Comparison of ENCODE assay signal across 29 cellular contexts in the genomic region with DNA sequence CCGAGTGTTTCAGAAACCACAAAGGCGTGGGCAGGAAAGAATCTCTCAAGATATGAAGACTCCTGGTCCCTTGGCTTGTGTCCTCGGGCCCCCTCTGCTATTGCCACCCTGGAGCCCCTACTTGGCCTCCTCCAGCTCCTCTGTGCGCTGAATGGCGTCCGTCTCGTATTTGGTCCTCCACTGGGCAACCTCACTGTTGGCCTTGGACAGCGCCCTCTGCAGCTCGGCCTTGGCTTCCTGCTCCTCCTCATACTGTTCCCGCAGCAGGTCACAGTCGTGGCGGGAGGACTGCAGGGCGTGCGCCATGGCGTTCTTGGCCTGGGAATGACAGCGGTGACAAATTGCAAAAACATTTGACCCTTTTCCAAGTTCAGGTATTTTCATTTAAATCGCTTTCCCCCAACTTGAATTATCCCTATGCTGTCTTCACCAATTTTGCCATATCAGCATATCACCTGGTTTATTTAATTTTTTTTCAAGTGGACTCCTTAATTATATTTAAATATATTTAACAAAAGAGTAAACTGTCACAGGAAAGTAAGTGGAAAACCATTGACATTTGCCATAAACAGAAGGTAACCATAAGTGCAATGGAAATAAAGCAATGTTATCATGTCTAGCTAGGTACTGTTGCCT. TPM values are rescaled to one million over a fixed set of nuclear protein-coding genes. Genes with fewer than 3 reads are reported as not detected.
"Had no signal": no experiment of that assay in that cellular context is flagged by ENCODE, and none has a peak within 500 bp of the region (broad histone marks: within the 10 kb centered on the region; RNA-seq: fewer than 3 reads in every experiment).

No MANE protein-coding gene starts in this region.

- H3K36me3 ChIP-seq: esophagus muscularis mucosa, gastrocnemius medialis, heart right ventricle, neutrophil, spleen, stomach, thoracic aorta, transverse colon had no signal

- H3K4me3 Mint-ChIP-seq: naive thymus-derived CD8-positive, alpha-beta T cell had no signal

- H3K27me3 ChIP-seq: gastrocnemius medialis, transverse colon had no signal

- DNase-seq: effector CD8-positive, alpha-beta T cell; gastrocnemius medialis; heart right ventricle; hypothalamus; mammary epithelial cell; mucosa of descending colon; naive thymus-derived CD8-positive, alpha-beta T cell; psoas muscle; retina; spleen; stimulated activated CD4-positive, alpha-beta T cell treated with anti-CD3 and anti-CD28 coated beads, Interleukin-15, amount 100 ng/mL, for 24 hours; stimulated activated CD4-positive, alpha-beta T cell treated with anti-CD3 and anti-CD28 coated beads, Interleukin-1b, Interleukin-23, amount 100 ng/mL, for 48 hours; stimulated activated CD4-positive, alpha-beta T cell treated with anti-CD3 and anti-CD28 coated beads, Interleukin-4, amount 100 ng/mL, for 4 hours; stimulated activated naive CD4-positive, alpha-beta T cell; stomach; substantia nigra; transverse colon had no signal

- FAIRE-seq: endometrium had no signal

- H3K9me3 ChIP-seq: esophagus muscularis mucosa, gastrocnemius medialis, heart right ventricle, mucosa of descending colon, neutrophil, psoas muscle, spleen, stomach, thoracic aorta, transverse colon had no signal

- H3K27ac ChIP-seq: coronary artery, esophagus muscularis mucosa, gastrocnemius medialis, heart right ventricle, neutrophil, psoas muscle, spleen, stomach, thoracic aorta, transverse colon had no signal

- ATAC-seq: gastrocnemius medialis; heart right ventricle; left lobe of liver; mucosa of descending colon; naive thymus-derived CD8-positive, alpha-beta T cell; psoas muscle; sciatic nerve had no signal

- H3K4me1 ChIP-seq: gastrocnemius medialis, psoas muscle had no signal

- H3K9me3 Mint-ChIP-seq: naive thymus-derived CD8-positive, alpha-beta T cell had no signal

- H3K36me3 Mint-ChIP-seq: naive thymus-derived CD8-positive, alpha-beta T cell had no signal

- H3K4me3 ChIP-seq: coronary artery, esophagus muscularis mucosa, gastrocnemius medialis, heart right ventricle, mucosa of descending colon, psoas muscle, spleen, stomach, thoracic aorta, transverse colon had no signal

RNA-seq across cellular contexts. Expression of a gene that starts 59.7 kb away (rescaled TPM):
- total RNA-seq: dermis microvascular lymphatic vessel endothelial cell; esophagus muscularis mucosa; fibroblast of villous mesenchyme; gastrocnemius medialis; heart right ventricle; left lobe of liver; lower leg skin; mammary epithelial cell; naive thymus-derived CD8-positive, alpha-beta T cell; osteoblast; sciatic nerve; thoracic aorta; ureter had no signal
- polyA plus RNA-seq: heart right ventricle; mammary epithelial cell; naive thymus-derived CD8-positive, alpha-beta T cell had no signal
